25 cellular contexts compared by ENCODE assay signal in the genomic region with DNA sequence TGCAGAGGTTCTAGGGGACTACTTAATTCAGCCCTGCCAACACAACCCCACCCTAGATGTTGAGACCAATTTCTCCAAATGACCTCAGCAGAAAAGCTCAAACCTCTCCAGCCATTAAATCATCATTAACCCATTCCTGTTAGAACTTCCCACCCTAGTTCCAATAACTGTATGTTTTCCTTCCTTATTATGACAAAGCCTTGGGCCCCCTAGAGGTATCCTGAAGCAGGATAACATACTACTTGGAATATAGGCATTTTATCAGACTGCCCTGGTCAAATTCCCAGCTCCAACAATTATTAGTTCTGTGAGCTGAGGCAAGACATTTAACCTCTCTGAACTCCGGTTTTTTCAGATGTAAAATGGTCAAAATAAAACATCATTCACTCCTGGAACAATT.
A peak's percentile ranks its signal among the peaks of the same experiment; 100 is the strongest.
DNase-seq lines count a peak whose midpoint lies in the region; ATAC-seq and TF ChIP-seq lines count a peak whose summit lies in the region.
"Had no signal": no experiment of that assay in that cellular context is flagged by ENCODE, and none has a peak within 500 bp of the region (broad histone marks: within the 10 kb centered on the region; RNA-seq: fewer than 3 reads in every experiment).

No MANE protein-coding gene starts in this region.

- H3K4me3 ChIP-seq in AG04449 (ENCODE audit: low read depth, low read length) (no peak overlapping the region), Karpas-422 (ENCODE audit: low read length) (no peak overlapping the region)
- H3K4me3 ChIP-seq in CD4-positive, alpha-beta memory T cell (ENCODE audit: low read length in 2 of 2) = no peak overlapping the region
- H3K4me3 ChIP-seq: dorsolateral prefrontal cortex, left lung had no signal

- H3K4me2 ChIP-seq in H9 (ENCODE audit: insufficient read depth, insufficient read length, low read length) = no peak overlapping the region
- H3K4me2 ChIP-seq in Karpas-422 (ENCODE audit: low read depth, low read length, poor library complexity, severe bottlenecking) = no peak overlapping the region

- WGBS in H9 (ENCODE audit: extremely low coverage, insufficient read length, low lambda C conversion rate) = no CpG with 5 or more reads among the region's 1 CpG

- no peaks in the 10 kb centered on the region; a peak in 1 of 7 replicates for H3K36me3 Mint-ChIP-seq in H9 (ENCODE audit: insufficient read depth in 1 of 3, low read depth in 3 of 3)
- no peaks in the 10 kb centered on the region for H3K36me3 Mint-ChIP-seq in glutamatergic neuron (ENCODE audit: unreplicated experiment)
- no peaks in the 10 kb centered on the region for H3K36me3 Mint-ChIP-seq in activated CD4-positive, alpha-beta T cell treated with anti-CD3 and anti-CD28 coated beads for 36 hours (ENCODE audit: low read depth)
- no peaks in the 10 kb centered on the region for H3K36me3 Mint-ChIP-seq in CD4-positive, alpha-beta memory T cell
- H3K36me3 Mint-ChIP-seq: activated naive CD4-positive, alpha-beta T cell treated with anti-CD3 and anti-CD28 coated beads, Interleukin-2, amount 50 U/mL, for 24 hours; stimulated activated memory B cell treated with anti-CD40 and anti-IgM and Interleukin-4, amounts not matched to agents 10 μg/mL and 1 μg/mL and 100 μg/mL, for 72 hours had no signal

- ATAC-seq in activated CD4-positive, alpha-beta T cell treated with anti-CD3 and anti-CD28 coated beads for 36 hours = no peak
- ATAC-seq: left lung; stimulated activated memory B cell treated with anti-CD40 and anti-IgM and Interleukin-4, amounts not matched to agents 10 μg/mL and 1 μg/mL and 100 μg/mL, for 72 hours had no signal

- H2AFZ ChIP-seq in H9 (ENCODE audit: low read length) (no peak overlapping the region), Karpas-422 (ENCODE audit: low read length) (no peak overlapping the region)

- no peaks in the 10 kb centered on the region for H3K9me2 ChIP-seq in Karpas-422 (replicated peaks; ENCODE audit: insufficient read depth, low read length)

- H3T11ph ChIP-seq in H9 (ENCODE audit: low read length) = no peak overlapping the region

- no peak overlapping the region for H2BK12ac ChIP-seq in H9 (ENCODE audit: insufficient read length, low read depth, low read length)

- no peak overlapping the region for H3K14ac ChIP-seq in H9 (ENCODE audit: insufficient read depth, low read length)

- peaks cover 3% of the 10 kb centered on the region for H3K4me1 ChIP-seq in H9 (ENCODE audit: insufficient read depth, low read length)
- no peaks in the 10 kb centered on the region for H3K4me1 ChIP-seq in CD4-positive, alpha-beta memory T cell (ENCODE audit: insufficient read depth, low read length)
- H3K4me1 ChIP-seq in Karpas-422 (ENCODE audit: low read length) = no peaks in the 10 kb centered on the region
- H3K4me1 ChIP-seq: left lung had no signal

- no peak overlapping the region for H3K27ac ChIP-seq in H9 (ENCODE audit: insufficient read length, low read depth, low read length)
- H3K27ac ChIP-seq in CD4-positive, alpha-beta memory T cell (ENCODE audit: low read depth, low read length) = no peak overlapping the region
- H3K27ac ChIP-seq in Karpas-422 (ENCODE audit: low read length) = no peak overlapping the region
- H3K27ac ChIP-seq: dorsolateral prefrontal cortex, left lung, WERI-Rb-1 had no signal

- TF ChIP-seq CTCF in AG04449 (IDR thresholded peaks at IDR 0.05; ENCODE audit: insufficient read depth, low read length, missing control alignments) (peak; percentile 1), H9 (conservative IDR thresholded peaks at IDR 0.05) (peak; percentile 50), glutamatergic neuron (IDR thresholded peaks at IDR 0.05; ENCODE audit: partially characterized antibody, unreplicated experiment) (no peak)

- H2AK5ac ChIP-seq in H9 (ENCODE audit: insufficient read length, low read length) = no peak overlapping the region

- no peak overlapping the region for H4K91ac ChIP-seq in H9 (ENCODE audit: insufficient read length, low read depth, low read length)

- CTCF ChIA-PET in AG04449 (lab: Yijun Ruan, JAX) = interaction anchor here (0.9 to 1.2 kb wide), 3 partner anchors 9 to 25 kb away, joined by 3 to 5 read pairs (median 4); no protein-coding TSS in a partner anchor
- CTCF ChIA-PET in activated CD4-positive, alpha-beta T cell treated with anti-CD3 and anti-CD28 coated beads for 36 hours (lab: Charles Lee) = no interaction called here
- CTCF ChIA-PET in CD4-positive, alpha-beta memory T cell (lab: Charles Lee; ENCODE audit: partially characterized antibody) = no interaction called here

- H4K8ac ChIP-seq in H9 (replicated peaks; ENCODE audit: insufficient read length, low read depth, low read length) = no peak overlapping the region

- H3K56ac ChIP-seq in H9 (ENCODE audit: insufficient read length, low read depth, low read length) = no peak overlapping the region

- H4K5ac ChIP-seq in H9 (ENCODE audit: insufficient read length, low read depth, low read length) = no peak overlapping the region

- no peak overlapping the region for H3K23ac ChIP-seq in H9 (ENCODE audit: insufficient read length, low read depth, low read length)

- H3K18ac ChIP-seq in H9 (ENCODE audit: insufficient read length, low read depth, low read length) = no peak overlapping the region

- H3K27me3 ChIP-seq in H9 (ENCODE audit: insufficient read depth, low read length) = no peaks in the 10 kb centered on the region
- H3K27me3 ChIP-seq in CD4-positive, alpha-beta memory T cell (ENCODE audit: insufficient read depth, low read length) = no peaks in the 10 kb centered on the region
- H3K27me3 ChIP-seq in Karpas-422 (ENCODE audit: low read length) = no peaks in the 10 kb centered on the region
- H3K27me3 ChIP-seq: left lung had no signal

- no peaks in the 10 kb centered on the region for H3K79me2 ChIP-seq in H9 (ENCODE audit: insufficient read depth, low read length)
- no peaks in the 10 kb centered on the region for H3K79me2 ChIP-seq in Karpas-422 (ENCODE audit: low read length)

- H3K79me1 ChIP-seq in H9 (ENCODE audit: insufficient read depth, low read depth, low read length, poor library complexity, severe bottlenecking) = no peaks in the 10 kb centered on the region

- no peak overlapping the region for H2BK5ac ChIP-seq in H9 (ENCODE audit: insufficient read length, low read length)

- peaks cover 7 to 12% of the 10 kb centered on the region in 2 experiments for H3K4me1 Mint-ChIP-seq in H9
- H3K4me1 Mint-ChIP-seq in glutamatergic neuron (ENCODE audit: low read depth, unreplicated experiment) = peaks cover 13% of the 10 kb centered on the region
- no peaks in the 10 kb centered on the region for H3K4me1 Mint-ChIP-seq in activated CD4-positive, alpha-beta T cell treated with anti-CD3 and anti-CD28 coated beads for 36 hours
- no peaks in the 10 kb centered on the region for H3K4me1 Mint-ChIP-seq in CD4-positive, alpha-beta memory T cell
- H3K4me1 Mint-ChIP-seq: activated naive CD4-positive, alpha-beta T cell treated with anti-CD3 and anti-CD28 coated beads, Interleukin-2, amount 50 U/mL, for 24 hours; stimulated activated memory B cell treated with anti-CD40 and anti-IgM and Interleukin-4, amounts not matched to agents 10 μg/mL and 1 μg/mL and 100 μg/mL, for 72 hours had no signal

- H2BK120ac ChIP-seq in H9 (ENCODE audit: low read depth, low read length, poor library complexity, severe bottlenecking) = no peak overlapping the region

- in situ Hi-C loops in SK-MEL-5 (cut with HindIII; ENCODE audit: low pct_unique_long_range_greater_than_20kb, low sequenced_read_pairs) = no loop called here

- DNase-seq in AG04449 (ENCODE audit: low read depth, low spot score) (no peak), H9 (no peak), SK-MEL-5 (ENCODE audit: low read depth, low spot score) (peak; percentile 22), glutamatergic neuron (no peak), SK-N-DZ (ENCODE audit: low spot score) (no peak), Karpas-422 (no peak)
- no peak for DNase-seq in activated CD4-positive, alpha-beta T cell treated with anti-CD3 and anti-CD28 coated beads for 36 hours
- no peak for DNase-seq in CD4-positive, alpha-beta memory T cell
- DNase-seq: activated CD4-positive, alpha-beta T cell treated with anti-CD3 and anti-CD28 coated beads, Interleukin-2, amount 50 U/mL, for 1 hour; CD4-positive, alpha-beta T cell; central memory CD4-positive, alpha-beta T cell; dorsolateral prefrontal cortex; foreskin melanocyte; GOT3; hypothalamus; KG1; left lung; NCI-H1694; NCI-H526 treated with DMSO at 0.1 percent for 48 hours; nucleus accumbens; WERI-Rb-1 had no signal

- no peak overlapping the region for H3K4ac ChIP-seq in H9 (ENCODE audit: low read depth, low read length)

- POLR2A ChIA-PET in AG04449 (lab: Yijun Ruan, JAX) = no interaction called here
- POLR2A ChIA-PET in activated CD4-positive, alpha-beta T cell treated with anti-CD3 and anti-CD28 coated beads for 36 hours (lab: Charles Lee) = no interaction called here
- POLR2A ChIA-PET in CD4-positive, alpha-beta memory T cell (lab: Charles Lee; ENCODE audit: partially characterized antibody) = no interaction called here

- H2BK20ac ChIP-seq in H9 (ENCODE audit: low read depth, low read length, poor library complexity, severe bottlenecking) = no peak overlapping the region

- no peaks in the 10 kb centered on the region for H4K20me1 ChIP-seq in H9 (ENCODE audit: control insufficient read depth, insufficient read depth, insufficient read length)
- H4K20me1 ChIP-seq in Karpas-422 (ENCODE audit: insufficient read depth, low read depth, low read length) = no peaks in the 10 kb centered on the region

- intact Hi-C loops in activated CD4-positive, alpha-beta T cell treated with anti-CD3 and anti-CD28 coated beads for 36 hours (cut with DNase I, micrococcal nuclease) = no loop called here
- intact Hi-C loops in CD4-positive, alpha-beta memory T cell (cut with micrococcal nuclease) = no loop called here

- H3K23me2 ChIP-seq in H9 (ENCODE audit: insufficient read length, low read depth, low read length, poor library complexity, severe bottlenecking) = no peaks in the 10 kb centered on the region

- H3K36me3 ChIP-seq in CD4-positive, alpha-beta memory T cell (ENCODE audit: insufficient read depth, low read length) = no peaks in the 10 kb centered on the region
- no peaks in the 10 kb centered on the region for H3K36me3 ChIP-seq in Karpas-422 (ENCODE audit: insufficient read depth, low read length)
- H3K36me3 ChIP-seq: left lung, WERI-Rb-1 had no signal

- H3K9me3 ChIP-seq in H9 (ENCODE audit: control insufficient read depth, low read depth, low read length) (no peaks in the 10 kb centered on the region), Karpas-422 (ENCODE audit: low read length) (no peaks in the 10 kb centered on the region)
- H3K9me3 ChIP-seq in CD4-positive, alpha-beta memory T cell (ENCODE audit: control insufficient read depth in 1 of 2, low read length in 2 of 2) = no peaks in the 10 kb centered on the region
- H3K9me3 ChIP-seq: left lung had no signal

- no peak overlapping the region; a peak in 1 of 7 replicates for H3K27ac Mint-ChIP-seq in H9
- H3K27ac Mint-ChIP-seq in glutamatergic neuron (ENCODE audit: unreplicated experiment) = peak overlapping the region; percentile 34
- no peak overlapping the region for H3K27ac Mint-ChIP-seq in activated CD4-positive, alpha-beta T cell treated with anti-CD3 and anti-CD28 coated beads for 36 hours
- no peak overlapping the region for H3K27ac Mint-ChIP-seq in CD4-positive, alpha-beta memory T cell
- H3K27ac Mint-ChIP-seq: activated naive CD4-positive, alpha-beta T cell treated with anti-CD3 and anti-CD28 coated beads, Interleukin-2, amount 50 U/mL, for 24 hours; activated T-helper 1 cell treated with anti-CD3 and anti-CD28 coated beads, Interleukin-12 subunit alpha, Interleukin-12 subunit beta, Interleukin-2, Interleukin-4 antibody, amounts not matched to agents 30 ng/mL and 10 ng/mL and 1 ng/mL, durations not matched to agents 14 hours and 24 hours and 36 hours; CD4-positive, alpha-beta T cell; stimulated activated memory B cell treated with anti-CD40 and anti-IgM and Interleukin-4, amounts not matched to agents 10 μg/mL and 1 μg/mL and 100 μg/mL, for 72 hours; T-helper 2 cell treated with Interferon-gamma antibody and Interleukin-4, amounts not matched to agents 5 μg/mL and 100 μg/mL, for 36 hours had no signal

- H3K9ac ChIP-seq in H9 (ENCODE audit: extremely low read depth, insufficient read length, low read length) (no peak overlapping the region), Karpas-422 (ENCODE audit: low read length) (no peak overlapping the region)

- H3K9me3 Mint-ChIP-seq in H9 (no peaks in the 10 kb centered on the region), glutamatergic neuron (ENCODE audit: unreplicated experiment) (no peaks in the 10 kb centered on the region)
- peaks cover 9% of the 10 kb centered on the region for H3K9me3 Mint-ChIP-seq in activated CD4-positive, alpha-beta T cell treated with anti-CD3 and anti-CD28 coated beads for 36 hours (ENCODE audit: low read depth)
- peaks cover 0 to 9% (median under 1%) of the 10 kb centered on the region in 8 donors for H3K9me3 Mint-ChIP-seq in CD4-positive, alpha-beta memory T cell
- H3K9me3 Mint-ChIP-seq: activated naive CD4-positive, alpha-beta T cell treated with anti-CD3 and anti-CD28 coated beads, Interleukin-2, amount 50 U/mL, for 24 hours; activated T-helper 1 cell treated with anti-CD3 and anti-CD28 coated beads, Interleukin-12 subunit alpha, Interleukin-12 subunit beta, Interleukin-2, Interleukin-4 antibody, amounts not matched to agents 30 ng/mL and 10 ng/mL and 1 ng/mL, durations not matched to agents 14 hours and 24 hours and 36 hours; T-helper 2 cell treated with Interferon-gamma antibody and Interleukin-4, amounts not matched to agents 5 μg/mL and 100 μg/mL, for 36 hours had no signal

- H2BK15ac ChIP-seq in H9 (ENCODE audit: low read depth, low read length) = no peak overlapping the region

- H3K27me3 Mint-ChIP-seq in H9 (ENCODE audit: low read depth) (no peaks in the 10 kb centered on the region), glutamatergic neuron (ENCODE audit: unreplicated experiment) (peaks cover 8% of the 10 kb centered on the region)
- no peaks in the 10 kb centered on the region for H3K27me3 Mint-ChIP-seq in activated CD4-positive, alpha-beta T cell treated with anti-CD3 and anti-CD28 coated beads for 36 hours
- no peaks in the 10 kb centered on the region for H3K27me3 Mint-ChIP-seq in CD4-positive, alpha-beta memory T cell
- H3K27me3 Mint-ChIP-seq: activated naive CD4-positive, alpha-beta T cell treated with anti-CD3 and anti-CD28 coated beads, Interleukin-2, amount 50 U/mL, for 24 hours; CD4-positive, alpha-beta T cell; stimulated activated memory B cell treated with anti-CD40 and anti-IgM and Interleukin-4, amounts not matched to agents 10 μg/mL and 1 μg/mL and 100 μg/mL, for 72 hours had no signal

- no peak overlapping the region for H3K4me3 Mint-ChIP-seq in H9
- no peak overlapping the region for H3K4me3 Mint-ChIP-seq in glutamatergic neuron (ENCODE audit: unreplicated experiment)
- no peak overlapping the region for H3K4me3 Mint-ChIP-seq in activated CD4-positive, alpha-beta T cell treated with anti-CD3 and anti-CD28 coated beads for 36 hours
- H3K4me3 Mint-ChIP-seq in CD4-positive, alpha-beta memory T cell = no peak overlapping the region
- H3K4me3 Mint-ChIP-seq: activated naive CD4-positive, alpha-beta T cell treated with anti-CD3 and anti-CD28 coated beads, Interleukin-2, amount 50 U/mL, for 24 hours; activated T-helper 1 cell treated with anti-CD3 and anti-CD28 coated beads, Interleukin-12 subunit alpha, Interleukin-12 subunit beta, Interleukin-2, Interleukin-4 antibody, amounts not matched to agents 30 ng/mL and 10 ng/mL and 1 ng/mL, durations not matched to agents 14 hours and 24 hours and 36 hours; CD4-positive, alpha-beta T cell; stimulated activated memory B cell treated with anti-CD40 and anti-IgM and Interleukin-4, amounts not matched to agents 10 μg/mL and 1 μg/mL and 100 μg/mL, for 72 hours; T-helper 2 cell treated with Interferon-gamma antibody and Interleukin-4, amounts not matched to agents 5 μg/mL and 100 μg/mL, for 36 hours had no signal
